In the genomic region with DNA sequence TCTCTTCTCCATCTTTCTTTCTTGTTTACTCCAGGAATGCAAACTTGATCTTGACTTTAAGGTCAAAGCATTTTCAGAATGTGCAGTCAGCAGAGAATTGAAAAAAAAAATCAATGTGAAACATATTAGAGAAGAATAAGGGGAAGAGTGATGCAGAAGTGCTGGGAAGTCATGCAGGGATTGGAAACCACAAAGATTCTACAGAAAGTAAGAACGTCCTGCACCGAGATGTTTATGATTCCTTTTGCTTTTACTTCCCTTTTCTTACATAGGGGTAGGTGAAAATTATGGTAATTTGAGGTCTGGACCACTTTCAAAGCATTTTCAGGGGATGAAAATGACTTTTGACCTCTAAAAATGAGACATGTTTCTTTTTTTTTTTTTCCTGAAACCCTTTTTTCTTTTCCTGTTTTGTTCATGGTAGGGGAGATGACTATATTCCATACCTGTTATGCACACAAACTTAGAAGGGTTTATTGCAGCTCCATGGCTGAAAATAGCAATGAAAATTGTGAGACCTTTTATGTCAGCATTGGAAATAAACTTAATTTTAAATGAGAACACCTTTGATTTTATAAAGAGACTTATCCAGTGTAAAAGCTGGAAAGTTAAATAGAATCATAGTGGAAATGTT, we compare ENCODE assay signal across 11 cellular contexts.
DNase-seq lines count a peak whose midpoint lies in the region; ATAC-seq lines count a peak whose summit lies in the region.
"Had no signal": no experiment of that assay in that cellular context is flagged by ENCODE, and none has a peak within 500 bp of the region (broad histone marks: within the 10 kb centered on the region; RNA-seq: fewer than 3 reads in every experiment).

No MANE protein-coding gene starts in this region.

- DNase-seq in CD1c-positive myeloid dendritic cell (ENCODE audit: extremely low spot score) (peak; percentile 55), dedifferentiated amniotic fluid mesenchymal stem cell (ENCODE audit: extremely low spot score) (peak; percentile 48), NCI-H1436 (lab: John Stamatoyannopoulos, UW) (no peak), GF-D8 (lab: John Stamatoyannopoulos, UW) (no peak), cortex of kidney (lab: John Stamatoyannopoulos, UW) (no peak), middle frontal gyrus (ENCODE audit: extremely low spot score, low spot score) (no peak)
- DNase-seq: activated CD4-positive, alpha-beta T cell treated with anti-CD3 and anti-CD28 coated beads, Interleukin-2, amount 10 ng/mL, durations not matched to agents 7 days and 5 days; HCEC 1CT; stimulated activated CD4-positive, alpha-beta T cell treated with anti-CD3 and anti-CD28 coated beads, Interleukin-4, amount 100 ng/mL, for 1 hour had no signal

- peak; percentile 96 for ATAC-seq in GM21360 (IDR thresholded peaks at IDR 0.05; ENCODE audit: unreplicated experiment)
- ATAC-seq in HG03460 (IDR thresholded peaks at IDR 0.05; ENCODE audit: unreplicated experiment) = peak; percentile 69

Comparison
In these comparisons a context has a peak if more than half of its experiments do, and no peak if none do; other contexts are left out.
1. DNase-seq: peak in CD1c-positive myeloid dendritic cell (single experiment) and dedifferentiated amniotic fluid mesenchymal stem cell (single experiment); none in NCI-H1436 (single experiment), GF-D8 (single experiment), cortex of kidney (single experiment) and middle frontal gyrus (single experiment).